ENCODE assay signal across 8 cellular contexts in genomic region chr10:59362184-59362966, GRCh38. TPM values are rescaled to one million over a fixed set of nuclear protein-coding genes. Genes with fewer than 3 reads are reported as not detected.
DNase-seq lines count a peak whose midpoint lies in the region; ATAC-seq and TF ChIP-seq lines count a peak whose summit lies in the region.

FAM13C (minus strand) TSS chr10:59362549; CDS start chr10:59362460, 89 bp downstream.

- peak; percentile 50 for DNase-seq in RWPE2 (ENCODE audit: low spot score)
- DNase-seq in dermis blood vessel endothelial cell = peak; percentile 49
- DNase-seq in left lobe of liver (ENCODE audit: low spot score) = peak; percentile 75

- H3K36me3 Mint-ChIP-seq in stimulated activated naive CD8-positive, alpha-beta T cell treated with anti-CD3 and anti-CD28 coated beads, Interleukin-15, Interleukin-2, amounts not matched to agents 100 ng/mL and 50 ng/mL, for 24 hours (ENCODE audit: low read depth) = no peaks in the 10 kb centered on the region

- TF ChIP-seq CTCF in RWPE2 (IDR thresholded peaks at IDR 0.05; ENCODE audit: poor library complexity, severe bottlenecking) = no peak

- H3K9me3 ChIP-seq in ES-I3 (ENCODE audit: control insufficient read depth, insufficient read depth, low read length) (no peaks in the 10 kb centered on the region), RWPE2 (ENCODE audit: severe bottlenecking) (no peaks in the 10 kb centered on the region)

- H3K4me1 Mint-ChIP-seq in stimulated activated naive CD8-positive, alpha-beta T cell treated with anti-CD3 and anti-CD28 coated beads, Interleukin-15, Interleukin-2, amounts not matched to agents 100 ng/mL and 50 ng/mL, for 24 hours (ENCODE audit: low read depth) = peaks cover 7% of the 10 kb centered on the region

- ATAC-seq in HG03442 (IDR thresholded peaks at IDR 0.05; ENCODE audit: unreplicated experiment) (peak; percentile 57), RWPE2 (ENCODE audit: low read depth) (peak; percentile 90), left lobe of liver (peak; percentile 93), GM19324 (IDR thresholded peaks at IDR 0.05; ENCODE audit: low FRiP score, unreplicated experiment) (no peak), GM21717 (IDR thresholded peaks at IDR 0.05; ENCODE audit: unreplicated experiment) (no peak)

- H3K4me3 Mint-ChIP-seq in stimulated activated naive CD8-positive, alpha-beta T cell treated with anti-CD3 and anti-CD28 coated beads, Interleukin-15, Interleukin-2, amounts not matched to agents 100 ng/mL and 50 ng/mL, for 24 hours = peak within 1 kb of the TSS; percentile 45

- no peaks in the 10 kb centered on the region for H3K9me3 Mint-ChIP-seq in stimulated activated naive CD8-positive, alpha-beta T cell treated with anti-CD3 and anti-CD28 coated beads, Interleukin-15, Interleukin-2, amounts not matched to agents 100 ng/mL and 50 ng/mL, for 24 hours

- no peak within 1 kb of the TSS for H3K27ac ChIP-seq in RWPE2 (ENCODE audit: poor library complexity, severe bottlenecking)

- H3K27me3 ChIP-seq in RWPE2 (ENCODE audit: insufficient read depth, poor library complexity, severe bottlenecking) = peaks cover 14% of the 10 kb centered on the region

- peaks cover 37% of the 10 kb centered on the region for H3K27me3 Mint-ChIP-seq in stimulated activated naive CD8-positive, alpha-beta T cell treated with anti-CD3 and anti-CD28 coated beads, Interleukin-15, Interleukin-2, amounts not matched to agents 100 ng/mL and 50 ng/mL, for 24 hours

- H3K9ac ChIP-seq in ES-I3 (ENCODE audit: low read depth, low read length) = peak within 1 kb of the TSS; percentile 55

- no peaks in the 10 kb centered on the region for H3K4me1 ChIP-seq in ES-I3 (ENCODE audit: insufficient read depth, low read length)
- no peaks in the 10 kb centered on the region for H3K4me1 ChIP-seq in RWPE2 (ENCODE audit: insufficient read depth, poor library complexity, severe bottlenecking)

- no peak within 1 kb of the TSS for H3K27ac Mint-ChIP-seq in stimulated activated naive CD8-positive, alpha-beta T cell treated with anti-CD3 and anti-CD28 coated beads, Interleukin-15, Interleukin-2, amounts not matched to agents 100 ng/mL and 50 ng/mL, for 24 hours

- H3K36me3 ChIP-seq in ES-I3 (ENCODE audit: insufficient read depth, low read length) (no peaks in the 10 kb centered on the region), RWPE2 (ENCODE audit: low read depth) (no peaks in the 10 kb centered on the region)

- peak within 1 kb of the TSS; percentile 30 for H3K4me3 ChIP-seq in RWPE2 (ENCODE audit: severe bottlenecking)

RNA-seq across cellular contexts. Expression of gene FAM13C, which starts in this region (rescaled TPM):
- 6.0 and 16.7 TPM in 2 replicates for total RNA-seq in dermis blood vessel endothelial cell
- 1.3 TPM for total RNA-seq in left lobe of liver

Comparison
In these comparisons a context has a peak if more than half of its experiments do, and no peak if none do; other contexts are left out.
1. ATAC-seq: peak in HG03442 (single experiment), RWPE2 (single experiment) and left lobe of liver (single experiment); none in GM19324 (single experiment) and GM21717 (single experiment).
2. Peak in every context shown above with its lines, with median percentiles within 50 percentile points of each other: DNase-seq.